In the genomic region with DNA sequence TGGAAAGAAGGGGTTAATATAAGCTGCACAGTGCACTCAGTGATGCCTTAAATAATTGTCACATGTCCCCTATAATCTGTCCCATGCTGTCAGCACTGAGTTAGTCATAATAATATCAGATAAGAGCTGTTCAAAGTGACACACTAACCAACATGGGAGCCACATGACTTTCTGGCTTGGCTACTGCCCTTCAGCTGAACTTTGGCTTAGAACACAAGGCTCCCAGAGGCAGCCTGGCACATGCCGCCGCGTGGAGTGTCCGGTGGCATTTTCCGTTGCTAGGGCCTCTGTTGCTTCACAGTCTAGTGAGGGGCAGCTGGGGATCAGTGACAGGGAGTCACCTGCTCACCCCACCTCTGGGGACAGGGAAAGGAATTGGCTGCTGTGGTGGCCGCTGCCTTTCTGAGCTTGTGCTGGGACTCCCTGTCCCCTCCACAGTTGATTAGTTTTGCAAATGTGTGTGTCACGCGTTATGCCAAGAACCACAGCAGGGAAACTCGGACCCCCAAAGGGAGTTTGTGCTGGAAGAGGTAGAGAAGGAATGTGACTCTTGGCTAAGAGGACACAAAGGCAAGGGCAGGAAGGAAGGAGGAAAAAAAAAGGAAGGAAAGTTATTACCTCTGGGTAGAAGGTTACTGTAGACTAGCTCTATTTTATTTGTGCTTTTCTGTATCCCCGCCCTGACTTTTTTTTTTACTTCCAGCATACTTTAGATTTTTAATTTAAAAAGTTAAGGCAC, we compare ENCODE assay signal across 1 cellular context.
A peak's percentile ranks its signal among the peaks of the same experiment; 100 is the strongest.
TF ChIP-seq lines count a peak whose summit lies in the region.

No MANE protein-coding gene starts in this region.

TF ChIP-seq in HepG2, 621 proteins besides CTCF, POLR2A, EP300 and RAD21 (continued from another document):
- TF ChIP-seq, protein P1, sequence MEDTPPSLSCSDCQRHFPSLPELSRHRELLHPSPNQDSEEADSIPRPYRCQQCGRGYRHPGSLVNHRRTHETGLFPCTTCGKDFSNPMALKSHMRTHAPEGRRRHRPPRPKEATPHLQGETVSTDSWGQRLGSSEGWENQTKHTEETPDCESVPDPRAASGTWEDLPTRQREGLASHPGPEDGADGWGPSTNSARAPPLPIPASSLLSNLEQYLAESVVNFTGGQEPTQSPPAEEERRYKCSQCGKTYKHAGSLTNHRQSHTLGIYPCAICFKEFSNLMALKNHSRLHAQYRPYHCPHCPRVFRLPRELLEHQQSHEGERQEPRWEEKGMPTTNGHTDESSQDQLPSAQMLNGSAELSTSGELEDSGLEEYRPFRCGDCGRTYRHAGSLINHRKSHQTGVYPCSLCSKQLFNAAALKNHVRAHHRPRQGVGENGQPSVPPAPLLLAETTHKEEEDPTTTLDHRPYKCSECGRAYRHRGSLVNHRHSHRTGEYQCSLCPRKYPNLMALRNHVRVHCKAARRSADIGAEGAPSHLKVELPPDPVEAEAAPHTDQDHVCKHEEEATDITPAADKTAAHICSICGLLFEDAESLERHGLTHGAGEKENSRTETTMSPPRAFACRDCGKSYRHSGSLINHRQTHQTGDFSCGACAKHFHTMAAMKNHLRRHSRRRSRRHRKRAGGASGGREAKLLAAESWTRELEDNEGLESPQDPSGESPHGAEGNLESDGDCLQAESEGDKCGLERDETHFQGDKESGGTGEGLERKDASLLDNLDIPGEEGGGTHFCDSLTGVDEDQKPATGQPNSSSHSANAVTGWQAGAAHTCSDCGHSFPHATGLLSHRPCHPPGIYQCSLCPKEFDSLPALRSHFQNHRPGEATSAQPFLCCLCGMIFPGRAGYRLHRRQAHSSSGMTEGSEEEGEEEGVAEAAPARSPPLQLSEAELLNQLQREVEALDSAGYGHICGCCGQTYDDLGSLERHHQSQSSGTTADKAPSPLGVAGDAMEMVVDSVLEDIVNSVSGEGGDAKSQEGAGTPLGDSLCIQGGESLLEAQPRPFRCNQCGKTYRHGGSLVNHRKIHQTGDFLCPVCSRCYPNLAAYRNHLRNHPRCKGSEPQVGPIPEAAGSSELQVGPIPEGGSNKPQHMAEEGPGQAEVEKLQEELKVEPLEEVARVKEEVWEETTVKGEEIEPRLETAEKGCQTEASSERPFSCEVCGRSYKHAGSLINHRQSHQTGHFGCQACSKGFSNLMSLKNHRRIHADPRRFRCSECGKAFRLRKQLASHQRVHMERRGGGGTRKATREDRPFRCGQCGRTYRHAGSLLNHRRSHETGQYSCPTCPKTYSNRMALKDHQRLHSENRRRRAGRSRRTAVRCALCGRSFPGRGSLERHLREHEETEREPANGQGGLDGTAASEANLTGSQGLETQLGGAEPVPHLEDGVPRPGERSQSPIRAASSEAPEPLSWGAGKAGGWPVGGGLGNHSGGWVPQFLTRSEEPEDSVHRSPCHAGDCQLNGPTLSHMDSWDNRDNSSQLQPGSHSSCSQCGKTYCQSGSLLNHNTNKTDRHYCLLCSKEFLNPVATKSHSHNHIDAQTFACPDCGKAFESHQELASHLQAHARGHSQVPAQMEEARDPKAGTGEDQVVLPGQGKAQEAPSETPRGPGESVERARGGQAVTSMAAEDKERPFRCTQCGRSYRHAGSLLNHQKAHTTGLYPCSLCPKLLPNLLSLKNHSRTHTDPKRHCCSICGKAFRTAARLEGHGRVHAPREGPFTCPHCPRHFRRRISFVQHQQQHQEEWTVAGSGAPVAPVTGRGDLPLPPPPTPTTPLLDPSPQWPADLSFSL (CRISPR knock-in tag; IDR thresholded peaks at IDR 0.05): no peak
- TF ChIP-seq, protein P2, sequence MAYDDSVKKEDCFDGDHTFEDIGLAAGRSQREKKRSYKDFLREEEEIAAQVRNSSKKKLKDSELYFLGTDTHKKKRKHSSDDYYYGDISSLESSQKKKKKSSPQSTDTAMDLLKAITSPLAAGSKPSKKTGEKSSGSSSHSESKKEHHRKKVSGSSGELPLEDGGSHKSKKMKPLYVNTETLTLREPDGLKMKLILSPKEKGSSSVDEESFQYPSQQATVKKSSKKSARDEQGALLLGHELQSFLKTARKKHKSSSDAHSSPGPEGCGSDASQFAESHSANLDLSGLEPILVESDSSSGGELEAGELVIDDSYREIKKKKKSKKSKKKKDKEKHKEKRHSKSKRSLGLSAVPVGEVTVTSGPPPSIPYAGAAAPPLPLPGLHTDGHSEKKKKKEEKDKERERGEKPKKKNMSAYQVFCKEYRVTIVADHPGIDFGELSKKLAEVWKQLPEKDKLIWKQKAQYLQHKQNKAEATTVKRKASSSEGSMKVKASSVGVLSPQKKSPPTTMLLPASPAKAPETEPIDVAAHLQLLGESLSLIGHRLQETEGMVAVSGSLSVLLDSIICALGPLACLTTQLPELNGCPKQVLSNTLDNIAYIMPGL (CRISPR knock-in tag; IDR thresholded peaks at IDR 0.05; ENCODE audit: borderline replicate concordance in 1 of 2, low read depth in 1 of 2): no peak
- TF ChIP-seq MIXL1 (CRISPR knock-in tag; IDR thresholded peaks at IDR 0.05): 0 out of 2 replicates have a peak, but pooled peaks have one; percentile 11
- TF ChIP-seq ETV5 (CRISPR knock-in tag; IDR thresholded peaks at IDR 0.05; ENCODE audit: borderline replicate concordance): peak; percentile 21; the same call in 1 of the 2 replicates
- TF ChIP-seq U2AF1 (optimal IDR thresholded peaks at IDR 0.05; ENCODE audit: low read depth, low read length): no peak
- TF ChIP-seq YEATS2 (CRISPR knock-in tag; IDR thresholded peaks at IDR 0.05; ENCODE audit: borderline replicate concordance): no peak
- TF ChIP-seq ZNF160 (CRISPR knock-in tag; IDR thresholded peaks at IDR 0.05): no peak
- no peak for TF ChIP-seq PCBP1 (IDR thresholded peaks at IDR 0.05; ENCODE audit: borderline replicate concordance, low read depth, low read length)
- no peak for TF ChIP-seq CCDC6 (CRISPR knock-in tag; IDR thresholded peaks at IDR 0.05)
- TF ChIP-seq, protein P3, sequence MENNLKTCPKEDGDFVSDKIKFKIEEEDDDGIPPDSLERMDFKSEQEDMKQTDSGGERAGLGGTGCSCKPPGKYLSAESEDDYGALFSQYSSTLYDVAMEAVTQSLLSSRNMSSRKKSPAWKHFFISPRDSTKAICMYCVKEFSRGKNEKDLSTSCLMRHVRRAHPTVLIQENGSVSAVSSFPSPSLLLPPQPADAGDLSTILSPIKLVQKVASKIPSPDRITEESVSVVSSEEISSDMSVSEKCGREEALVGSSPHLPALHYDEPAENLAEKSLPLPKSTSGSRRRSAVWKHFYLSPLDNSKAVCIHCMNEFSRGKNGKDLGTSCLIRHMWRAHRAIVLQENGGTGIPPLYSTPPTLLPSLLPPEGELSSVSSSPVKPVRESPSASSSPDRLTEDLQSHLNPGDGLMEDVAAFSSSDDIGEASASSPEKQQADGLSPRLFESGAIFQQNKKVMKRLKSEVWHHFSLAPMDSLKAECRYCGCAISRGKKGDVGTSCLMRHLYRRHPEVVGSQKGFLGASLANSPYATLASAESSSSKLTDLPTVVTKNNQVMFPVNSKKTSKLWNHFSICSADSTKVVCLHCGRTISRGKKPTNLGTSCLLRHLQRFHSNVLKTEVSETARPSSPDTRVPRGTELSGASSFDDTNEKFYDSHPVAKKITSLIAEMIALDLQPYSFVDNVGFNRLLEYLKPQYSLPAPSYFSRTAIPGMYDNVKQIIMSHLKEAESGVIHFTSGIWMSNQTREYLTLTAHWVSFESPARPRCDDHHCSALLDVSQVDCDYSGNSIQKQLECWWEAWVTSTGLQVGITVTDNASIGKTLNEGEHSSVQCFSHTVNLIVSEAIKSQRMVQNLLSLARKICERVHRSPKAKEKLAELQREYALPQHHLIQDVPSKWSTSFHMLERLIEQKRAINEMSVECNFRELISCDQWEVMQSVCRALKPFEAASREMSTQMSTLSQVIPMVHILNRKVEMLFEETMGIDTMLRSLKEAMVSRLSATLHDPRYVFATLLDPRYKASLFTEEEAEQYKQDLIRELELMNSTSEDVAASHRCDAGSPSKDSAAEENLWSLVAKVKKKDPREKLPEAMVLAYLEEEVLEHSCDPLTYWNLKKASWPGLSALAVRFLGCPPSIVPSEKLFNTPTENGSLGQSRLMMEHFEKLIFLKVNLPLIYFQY (CRISPR knock-in tag; IDR thresholded peaks at IDR 0.05; ENCODE audit: borderline replicate concordance): no peak
- no peak for TF ChIP-seq PLRG1 (conservative IDR thresholded peaks at IDR 0.05)
- no peak for TF ChIP-seq MATR3 (CRISPR knock-in tag; IDR thresholded peaks at IDR 0.05)
- TF ChIP-seq, protein P4, sequence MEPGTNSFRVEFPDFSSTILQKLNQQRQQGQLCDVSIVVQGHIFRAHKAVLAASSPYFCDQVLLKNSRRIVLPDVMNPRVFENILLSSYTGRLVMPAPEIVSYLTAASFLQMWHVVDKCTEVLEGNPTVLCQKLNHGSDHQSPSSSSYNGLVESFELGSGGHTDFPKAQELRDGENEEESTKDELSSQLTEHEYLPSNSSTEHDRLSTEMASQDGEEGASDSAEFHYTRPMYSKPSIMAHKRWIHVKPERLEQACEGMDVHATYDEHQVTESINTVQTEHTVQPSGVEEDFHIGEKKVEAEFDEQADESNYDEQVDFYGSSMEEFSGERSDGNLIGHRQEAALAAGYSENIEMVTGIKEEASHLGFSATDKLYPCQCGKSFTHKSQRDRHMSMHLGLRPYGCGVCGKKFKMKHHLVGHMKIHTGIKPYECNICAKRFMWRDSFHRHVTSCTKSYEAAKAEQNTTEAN (CRISPR knock-in tag; conservative IDR thresholded peaks at IDR 0.05): no peak
- no peak for TF ChIP-seq SRSF9 (IDR thresholded peaks at IDR 0.05; ENCODE audit: borderline replicate concordance, insufficient read depth, low read depth, low read length, poor library complexity, severe bottlenecking)
- TF ChIP-seq CENPT (CRISPR knock-in tag; IDR thresholded peaks at IDR 0.05; ENCODE audit: low read depth): no peak
- TF ChIP-seq RFXANK (CRISPR knock-in tag; IDR thresholded peaks at IDR 0.05): no peak
- TF ChIP-seq CBX1 (IDR thresholded peaks at IDR 0.05; ENCODE audit: low read depth): no peak
- TF ChIP-seq, protein P5, sequence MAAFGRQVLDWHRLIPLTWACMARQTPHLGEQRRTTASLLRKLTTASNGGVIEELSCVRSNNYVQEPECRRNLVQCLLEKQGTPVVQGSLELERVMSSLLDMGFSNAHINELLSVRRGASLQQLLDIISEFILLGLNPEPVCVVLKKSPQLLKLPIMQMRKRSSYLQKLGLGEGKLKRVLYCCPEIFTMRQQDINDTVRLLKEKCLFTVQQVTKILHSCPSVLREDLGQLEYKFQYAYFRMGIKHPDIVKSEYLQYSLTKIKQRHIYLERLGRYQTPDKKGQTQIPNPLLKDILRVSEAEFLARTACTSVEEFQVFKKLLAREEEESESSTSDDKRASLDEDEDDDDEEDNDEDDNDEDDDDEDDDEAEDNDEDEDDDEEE (CRISPR knock-in tag; IDR thresholded peaks at IDR 0.05): no peak
- TF ChIP-seq GATAD2A (CRISPR knock-in tag; IDR thresholded peaks at IDR 0.05): peak; percentile 62
- no peak for TF ChIP-seq ZSCAN21 (CRISPR knock-in tag; IDR thresholded peaks at IDR 0.05; ENCODE audit: borderline replicate concordance)
- TF ChIP-seq U2AF2 (IDR thresholded peaks at IDR 0.05; ENCODE audit: low read depth, low read length): no peak
- no peak for TF ChIP-seq ZNF44 (CRISPR knock-in tag; IDR thresholded peaks at IDR 0.05)
- TF ChIP-seq, protein P6, sequence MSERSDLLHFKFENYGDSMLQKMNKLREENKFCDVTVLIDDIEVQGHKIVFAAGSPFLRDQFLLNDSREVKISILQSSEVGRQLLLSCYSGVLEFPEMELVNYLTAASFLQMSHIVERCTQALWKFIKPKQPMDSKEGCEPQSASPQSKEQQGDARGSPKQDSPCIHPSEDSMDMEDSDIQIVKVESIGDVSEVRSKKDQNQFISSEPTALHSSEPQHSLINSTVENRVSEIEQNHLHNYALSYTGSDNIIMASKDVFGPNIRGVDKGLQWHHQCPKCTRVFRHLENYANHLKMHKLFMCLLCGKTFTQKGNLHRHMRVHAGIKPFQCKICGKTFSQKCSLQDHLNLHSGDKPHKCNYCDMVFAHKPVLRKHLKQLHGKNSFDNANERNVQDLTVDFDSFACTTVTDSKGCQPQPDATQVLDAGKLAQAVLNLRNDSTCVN (CRISPR knock-in tag; IDR thresholded peaks at IDR 0.05; ENCODE audit: borderline replicate concordance): 0 out of 2 replicates have a peak, but pooled peaks have one; percentile 33
- no peak for TF ChIP-seq ZFY (CRISPR knock-in tag; IDR thresholded peaks at IDR 0.05)
- TF ChIP-seq, protein P7, sequence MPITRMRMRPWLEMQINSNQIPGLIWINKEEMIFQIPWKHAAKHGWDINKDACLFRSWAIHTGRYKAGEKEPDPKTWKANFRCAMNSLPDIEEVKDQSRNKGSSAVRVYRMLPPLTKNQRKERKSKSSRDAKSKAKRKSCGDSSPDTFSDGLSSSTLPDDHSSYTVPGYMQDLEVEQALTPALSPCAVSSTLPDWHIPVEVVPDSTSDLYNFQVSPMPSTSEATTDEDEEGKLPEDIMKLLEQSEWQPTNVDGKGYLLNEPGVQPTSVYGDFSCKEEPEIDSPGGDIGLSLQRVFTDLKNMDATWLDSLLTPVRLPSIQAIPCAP (CRISPR knock-in tag; IDR thresholded peaks at IDR 0.05; ENCODE audit: low read depth): no peak
- no peak for TF ChIP-seq JDP2 (CRISPR knock-in tag; IDR thresholded peaks at IDR 0.05; ENCODE audit: borderline replicate concordance)
- TF ChIP-seq KLF9 (CRISPR knock-in tag; IDR thresholded peaks at IDR 0.05; ENCODE audit: low read depth): no peak
- TF ChIP-seq SCMH1 (CRISPR knock-in tag; IDR thresholded peaks at IDR 0.05; ENCODE audit: borderline replicate concordance): no peak
- no peak for TF ChIP-seq ZNF20 (CRISPR knock-in tag; IDR thresholded peaks at IDR 0.05)
- no peak for TF ChIP-seq ZNF180 (CRISPR knock-in tag; IDR thresholded peaks at IDR 0.05; ENCODE audit: borderline replicate concordance, low read depth)
- no peak for TF ChIP-seq ZNF253 (CRISPR knock-in tag; IDR thresholded peaks at IDR 0.05; ENCODE audit: borderline replicate concordance)
- TF ChIP-seq ASH2L (IDR thresholded peaks at IDR 0.05; ENCODE audit: insufficient read length, low read depth, low read length): peak; percentile 33
- TF ChIP-seq ZNF232 (CRISPR knock-in tag; IDR thresholded peaks at IDR 0.05; ENCODE audit: borderline replicate concordance): no peak
- TF ChIP-seq NFATC3 (CRISPR knock-in tag; IDR thresholded peaks at IDR 0.05): no peak
- TF ChIP-seq AGO1 (IDR thresholded peaks at IDR 0.05; ENCODE audit: low read depth, low read length, poor library complexity, severe bottlenecking): no peak
- no peak for TF ChIP-seq HIVEP1 (CRISPR knock-in tag; IDR thresholded peaks at IDR 0.05)
